Comparison of ENCODE assay signal across 8 cellular contexts in the genomic region with DNA sequence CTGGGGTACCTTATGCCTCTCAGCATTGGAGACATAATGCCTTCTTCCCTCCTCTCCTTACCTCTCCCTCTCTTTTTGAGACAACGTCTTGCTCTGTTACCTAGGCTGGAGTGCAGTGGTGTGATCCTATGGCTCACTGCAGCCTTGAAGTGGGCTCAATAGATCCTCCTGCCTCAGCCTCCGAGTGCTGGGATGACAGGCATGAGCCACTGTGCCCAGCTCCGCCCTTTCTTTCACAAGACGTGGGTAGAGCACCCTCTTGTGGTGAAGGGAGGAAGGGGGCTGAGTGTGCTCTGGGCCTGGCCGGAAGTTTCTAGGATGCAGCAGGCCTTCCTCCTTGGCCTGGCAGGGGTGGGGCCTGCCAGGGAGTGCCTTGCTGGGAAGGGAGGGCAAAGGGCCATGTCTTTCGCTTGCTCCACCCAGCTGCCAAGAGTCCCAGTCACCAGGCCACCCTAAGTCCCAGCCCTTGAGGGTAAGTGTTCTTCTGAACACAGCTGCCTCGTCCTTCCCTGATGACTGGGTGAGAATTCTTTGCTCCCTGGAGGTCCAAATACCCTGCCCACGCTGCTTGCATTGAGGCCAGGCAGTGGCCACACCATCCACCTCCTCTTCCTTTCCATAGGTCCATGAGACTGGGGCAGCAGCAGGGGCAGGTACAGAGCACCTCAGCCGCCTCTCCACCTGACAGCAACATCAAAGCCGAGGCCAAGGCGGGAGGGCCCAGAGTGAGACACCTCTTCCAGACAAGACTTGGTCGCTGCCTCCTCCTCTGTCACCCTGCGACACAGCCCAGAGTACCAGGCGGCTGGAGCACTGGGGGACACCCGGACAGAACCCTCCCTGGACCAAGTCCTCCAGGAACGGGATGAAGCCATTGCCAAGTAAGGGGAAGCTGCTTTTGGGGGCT. TPM values are rescaled to one million over a fixed set of nuclear protein-coding genes. Genes with fewer than 3 reads are reported as not detected.
DNase-seq lines count a peak whose midpoint lies in the region; ATAC-seq and TF ChIP-seq lines count a peak whose summit lies in the region.

No MANE protein-coding gene starts in this region.

- H3K4me3 Mint-ChIP-seq in activated T-cell treated with anti-CD3 and anti-CD28 coated beads, Interleukin-2, amount 50 U/mL, for 24 hours: no peak overlapping the region

- H3K36me3 ChIP-seq in Panc1 (ENCODE audit: control insufficient read depth, insufficient read depth, low read length) (peaks cover 5% of the 10 kb centered on the region; the same call in 1 of the 2 replicates), tibial artery (peaks cover 0 to 26% (median 6%) of the 10 kb centered on the region in 3 donors)

- TF ChIP-seq CTCF in Panc1 (IDR thresholded peaks at IDR 0.05) (peak; percentile 94), tibial artery (IDR thresholded peaks at IDR 0.05) (peak; percentile 68 to 69)

- no TSS peak for BruUV-seq in Panc1 (replicated peaks; lab: Mats Ljungman, UMichigan)

- H3K36me3 Mint-ChIP-seq in activated T-cell treated with anti-CD3 and anti-CD28 coated beads, Interleukin-2, amount 50 U/mL, for 24 hours (ENCODE audit: low read depth): peaks cover 30% of the 10 kb centered on the region

- H3K4me1 ChIP-seq in Panc1 (ENCODE audit: control insufficient read depth, insufficient read depth, low read length) (peaks cover 30% of the 10 kb centered on the region), tibial artery (peaks cover 0 to 25% (median 19%) of the 10 kb centered on the region in 4 donors)

- ATAC-seq in GM19351 (IDR thresholded peaks at IDR 0.05; ENCODE audit: unreplicated experiment): peak; percentile 43
- ATAC-seq in Panc1: peak; percentile 82

- H3K27ac Mint-ChIP-seq in activated T-cell treated with anti-CD3 and anti-CD28 coated beads, Interleukin-2, amount 50 U/mL, for 24 hours: peak overlapping the region; percentile 73

- H3K9me3 ChIP-seq in Panc1 (ENCODE audit: control insufficient read depth, insufficient read depth, low read depth, low read length) (no peaks in the 10 kb centered on the region), tibial artery (no peaks in the 10 kb centered on the region)

- CTCF ChIA-PET in Panc1 (lab: Charles Lee): interaction anchor here (0.6 to 1.4 kb wide), 7 partner anchors 9 to 298 kb away, joined by 3 to 8 read pairs (median 4); no protein-coding TSS in a partner anchor

- H3K27me3 ChIP-seq in Panc1 (ENCODE audit: control insufficient read depth, insufficient read depth, low read length) (no peaks in the 10 kb centered on the region), tibial artery (no peaks in the 10 kb centered on the region)

- peaks cover 23% of the 10 kb centered on the region for H3K4me1 Mint-ChIP-seq in activated T-cell treated with anti-CD3 and anti-CD28 coated beads, Interleukin-2, amount 50 U/mL, for 24 hours (ENCODE audit: low read depth)

- H3K4me3 ChIP-seq in Panc1 (ENCODE audit: low read depth in 2 of 2, low read length in 2 of 2) (no peak overlapping the region), tibial artery (no peak overlapping the region)

- intact Hi-C loops in Panc1 (cut with micrococcal nuclease; ENCODE audit: unreplicated experiment) (no loop called here), tibial artery (cut with DNase I; ENCODE audit: low total_unique reads) (loop anchor here (5.0 kb wide), 1 partner anchor 68 kb away; a partner anchor contains a TSS)

- DNase-seq in Ammon's horn (ENCODE audit: low spot score): peak; percentile 64
- peak; percentile 95 to 96 for DNase-seq in Kasumi-1 (lab: John Stamatoyannopoulos, UW)
- DNase-seq in Panc1 (ENCODE audit: low read depth, low spot score): peak; percentile 94
- DNase-seq in activated T-cell treated with anti-CD3 and anti-CD28 coated beads, Interleukin-2, amount 50 U/mL, for 24 hours: peak; percentile 86
- peak; percentile 69 for DNase-seq in fibroblast of peridontal ligament (ENCODE audit: extremely low read depth)
- DNase-seq in occipital lobe (lab: John Stamatoyannopoulos, UW): peak; percentile 25
- peak; percentile 73 to 84 for DNase-seq in tibial artery

- in situ Hi-C loops in Panc1 (cut with HindIII; ENCODE audit: low pct_unique_long_range_greater_than_20kb, low sequenced_read_pairs): no loop called here

- no peaks in the 10 kb centered on the region for H3K9me3 Mint-ChIP-seq in activated T-cell treated with anti-CD3 and anti-CD28 coated beads, Interleukin-2, amount 50 U/mL, for 24 hours

- POLR2A ChIA-PET in Panc1 (lab: Charles Lee): interaction anchor here (0.6 to 0.7 kb wide), 3 partner anchors 120 to 157 kb away, joined by 4 to 11 read pairs (median 8); a partner anchor contains a TSS

- H3K27ac ChIP-seq in Panc1 (ENCODE audit: low read length): peak overlapping the region; percentile 64
- peak overlapping the region in 1 of 2 donors; percentile 51 for H3K27ac ChIP-seq in tibial artery

- H3K27me3 Mint-ChIP-seq in activated T-cell treated with anti-CD3 and anti-CD28 coated beads, Interleukin-2, amount 50 U/mL, for 24 hours: no peaks in the 10 kb centered on the region

RNA-seq across cellular contexts. Expression of a gene that starts 3.7 kb away (rescaled TPM):
- total RNA-seq in Panc1 (2021; ENCODE audit: unreplicated experiment) (54.2 TPM), occipital lobe (4.2 TPM)
- polyA plus RNA-seq in Panc1 (2012; ENCODE audit: insufficient read length): 53.1 TPM

RNA-seq across cellular contexts. Expression of a gene that starts 15.4 kb away (rescaled TPM):
- total RNA-seq in Panc1 (2021; ENCODE audit: unreplicated experiment) (80.9 TPM), occipital lobe (49.8 TPM)
- polyA plus RNA-seq in Panc1 (2012; ENCODE audit: insufficient read length): 75.5 TPM

RNA-seq across cellular contexts. Expression of a gene that starts 35.2 kb away (rescaled TPM):
- total RNA-seq in Panc1 (2021; ENCODE audit: unreplicated experiment) (16.8 TPM), occipital lobe (not detected)
- polyA plus RNA-seq in Panc1 (2012; ENCODE audit: insufficient read length): 66.8 TPM

RNA-seq across cellular contexts. Expression of a gene that starts 51.5 kb away (rescaled TPM):
- total RNA-seq in Panc1 (2021; ENCODE audit: unreplicated experiment): 124 TPM
- 228 TPM for polyA plus RNA-seq in Panc1 (2012; ENCODE audit: insufficient read length)
- 23.7 TPM for total RNA-seq in occipital lobe

RNA-seq across cellular contexts. Expression of a gene that starts 51.6 kb away (rescaled TPM):
- total RNA-seq in Panc1 (2021; ENCODE audit: unreplicated experiment) (11.1 TPM), occipital lobe (3.1 TPM)
- 6.5 TPM for polyA plus RNA-seq in Panc1 (2012; ENCODE audit: insufficient read length)

Comparison
In these comparisons a context has a peak if more than half of its experiments do, and no peak if none do; other contexts are left out.
1. DNase-seq: peak in every context shown above with its lines; median percentile 96 in Kasumi-1; 94 in Panc1; 86 in activated T-cell treated with anti-CD3 and anti-CD28 coated beads, Interleukin-2, amount 50 U/mL, for 24 hours; 78 in tibial artery; 69 in fibroblast of peridontal ligament; 64 in Ammon's horn; 25 in occipital lobe.
2. RNA of a gene that starts 3.7 kb away (total RNA-seq): 54.2 TPM in Panc1 (single experiment); 4.2 TPM in occipital lobe (single experiment); every median in the first group is over 10 times any median in the second.
3. RNA of a gene that starts 35.2 kb away (total RNA-seq): 16.8 TPM in Panc1 (single experiment); not detected in occipital lobe (single experiment); every median in the first group is over 10 times any median in the second.